ENCODE assay signal across 29 cellular contexts in the genomic region with DNA sequence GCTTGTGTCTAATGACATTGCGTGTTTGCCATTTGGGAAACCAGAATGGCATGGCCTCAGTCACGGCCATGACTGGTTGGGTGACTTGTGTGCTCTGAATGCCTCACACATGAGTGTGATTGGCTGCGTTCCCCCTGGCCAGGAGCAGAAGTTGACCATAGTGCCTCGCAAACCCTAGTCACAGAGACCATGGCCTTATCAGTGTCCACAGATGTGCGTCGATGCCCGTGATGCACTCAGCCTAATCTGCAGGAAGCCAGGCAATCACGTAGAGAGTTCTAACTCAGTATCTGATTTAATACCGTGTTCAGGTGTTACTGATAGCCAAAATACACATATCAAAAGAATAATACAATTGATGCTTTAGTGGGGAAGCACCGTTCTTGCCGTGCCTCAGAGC.
"Had no signal": no experiment of that assay in that cellular context is flagged by ENCODE, and none has a peak within 500 bp of the region (broad histone marks: within the 10 kb centered on the region; RNA-seq: fewer than 3 reads in every experiment).

No MANE protein-coding gene starts in this region.

- H3K9me3 ChIP-seq: ascending aorta, esophagus squamous epithelium, mucosa of descending colon, psoas muscle, sigmoid colon, thyroid gland had no signal

- H3K27me3 Mint-ChIP-seq: activated CD4-positive, alpha-beta memory T cell treated with anti-CD3 and anti-CD28 coated beads, Interleukin-2, amount 10 ng/mL, durations not matched to agents 7 days and 5 days; activated CD4-positive, alpha-beta T cell treated with anti-CD3 and anti-CD28 coated beads, Interleukin-2, amount 10 ng/mL, durations not matched to agents 7 days and 5 days; activated CD8-positive, alpha-beta memory T cell treated with anti-CD3 and anti-CD28 coated beads, Interleukin-2, amount 10 ng/mL, durations not matched to agents 7 days and 5 days; activated naive CD8-positive, alpha-beta T cell treated with anti-CD3 and anti-CD28 coated beads, Interleukin-2, amount 10 ng/mL, durations not matched to agents 7 days and 5 days; brain; natural killer cell treated with Interleukin-12 subunit alpha and Interleukin-12 subunit beta and Interleukin-15 and Interleukin-18, amount 100 ng/mL, for 72 hours; stimulated activated memory B cell treated with anti-CD40 and anti-IgM and Interleukin-4, amounts not matched to agents 10 μg/mL and 1 μg/mL and 100 μg/mL, for 72 hours; stimulated activated naive CD8-positive, alpha-beta T cell treated with anti-CD3 and anti-CD28 coated beads, Interleukin-15, amount 100 ng/mL, for 72 hours; T-cell had no signal

- H3K4me1 ChIP-seq: ascending aorta, parathyroid adenoma, psoas muscle, thyroid gland had no signal

- H3K9me3 Mint-ChIP-seq: activated CD4-positive, alpha-beta memory T cell treated with anti-CD3 and anti-CD28 coated beads, Interleukin-2, amount 10 ng/mL, durations not matched to agents 7 days and 5 days; activated CD4-positive, alpha-beta T cell treated with anti-CD3 and anti-CD28 coated beads, Interleukin-2, amount 10 ng/mL, durations not matched to agents 7 days and 5 days; activated naive CD8-positive, alpha-beta T cell treated with anti-CD3 and anti-CD28 coated beads, Interleukin-2, amount 10 ng/mL, durations not matched to agents 7 days and 5 days; brain; natural killer cell treated with Interleukin-12 subunit alpha and Interleukin-12 subunit beta and Interleukin-15 and Interleukin-18, amount 100 ng/mL, for 72 hours; stimulated activated memory B cell treated with anti-CD40 and anti-IgM and Interleukin-4, amounts not matched to agents 10 μg/mL and 1 μg/mL and 100 μg/mL, for 72 hours; stimulated activated naive CD8-positive, alpha-beta T cell treated with anti-CD3 and anti-CD28 coated beads, Interleukin-15, amount 100 ng/mL, for 72 hours; T-cell; WTC11 had no signal

- H3K27ac Mint-ChIP-seq: activated CD4-positive, alpha-beta memory T cell treated with anti-CD3 and anti-CD28 coated beads, Interleukin-2, amount 10 ng/mL, durations not matched to agents 7 days and 5 days; activated CD8-positive, alpha-beta memory T cell treated with anti-CD3 and anti-CD28 coated beads, Interleukin-2, amount 10 ng/mL, durations not matched to agents 7 days and 5 days; brain; stimulated activated memory B cell treated with anti-CD40 and anti-IgM and Interleukin-4, amounts not matched to agents 10 μg/mL and 1 μg/mL and 100 μg/mL, for 72 hours; T-cell had no signal

- H3K4me3 Mint-ChIP-seq: activated CD4-positive, alpha-beta memory T cell treated with anti-CD3 and anti-CD28 coated beads, Interleukin-2, amount 10 ng/mL, durations not matched to agents 7 days and 5 days; activated CD4-positive, alpha-beta T cell treated with anti-CD3 and anti-CD28 coated beads, Interleukin-2, amount 10 ng/mL, durations not matched to agents 7 days and 5 days; activated CD8-positive, alpha-beta memory T cell treated with anti-CD3 and anti-CD28 coated beads, Interleukin-2, amount 10 ng/mL, durations not matched to agents 7 days and 5 days; activated naive CD8-positive, alpha-beta T cell treated with anti-CD3 and anti-CD28 coated beads, Interleukin-2, amount 10 ng/mL, durations not matched to agents 7 days and 5 days; brain; natural killer cell treated with Interleukin-12 subunit alpha and Interleukin-12 subunit beta and Interleukin-15 and Interleukin-18, amount 100 ng/mL, for 72 hours; stimulated activated memory B cell treated with anti-CD40 and anti-IgM and Interleukin-4, amounts not matched to agents 10 μg/mL and 1 μg/mL and 100 μg/mL, for 72 hours; stimulated activated naive CD8-positive, alpha-beta T cell treated with anti-CD3 and anti-CD28 coated beads, Interleukin-15, amount 100 ng/mL, for 72 hours; T-cell; WTC11 had no signal

- H3K27ac ChIP-seq: ascending aorta, cardiac muscle cell, coronary artery, esophagus squamous epithelium, parathyroid adenoma, psoas muscle, sigmoid colon, thyroid gland had no signal

- H3K4me3 ChIP-seq: ascending aorta, cardiac muscle cell, coronary artery, esophagus squamous epithelium, mucosa of descending colon, psoas muscle, sigmoid colon, thyroid gland had no signal

- H3K36me3 Mint-ChIP-seq: natural killer cell treated with Interleukin-12 subunit alpha and Interleukin-12 subunit beta and Interleukin-15 and Interleukin-18, amount 100 ng/mL, for 72 hours had no signal

- H3K27me3 ChIP-seq: ascending aorta, cardiac muscle cell, esophagus squamous epithelium, sigmoid colon, thyroid gland had no signal

- DNase-seq: activated CD4-positive, alpha-beta memory T cell treated with anti-CD3 and anti-CD28 coated beads, Interleukin-2, amount 10 ng/mL, durations not matched to agents 7 days and 5 days; activated CD4-positive, alpha-beta T cell treated with anti-CD3 and anti-CD28 coated beads for 1 hour; activated CD4-positive, alpha-beta T cell treated with anti-CD3 and anti-CD28 coated beads, Interleukin-2, amount 10 ng/mL, durations not matched to agents 7 days and 5 days; activated CD8-positive, alpha-beta memory T cell treated with anti-CD3 and anti-CD28 coated beads, Interleukin-2, amount 10 ng/mL, durations not matched to agents 7 days and 5 days; activated effector memory CD4-positive, alpha-beta T cell treated with Interleukin-2 at 50 U/mL for 16 hours; activated naive CD4-positive, alpha-beta T cell treated with Interleukin-2 at 50 U/mL for 16 hours; activated naive CD8-positive, alpha-beta T cell treated with anti-CD3 and anti-CD28 coated beads, Interleukin-2, amount 10 ng/mL, durations not matched to agents 7 days and 5 days; cerebellar nuclear complex; esophagus squamous epithelium; foreskin melanocyte; left cardiac atrium; left ventricle myocardium superior; mucosa of descending colon; psoas muscle; sigmoid colon; small intestine; stimulated activated CD4-positive, alpha-beta T cell treated with anti-CD3 and anti-CD28 coated beads, Interleukin-4, amount 100 ng/mL, for 4 hours; stimulated activated CD8-positive, alpha-beta memory T cell treated with anti-CD3 and anti-CD28 coated beads, Interleukin-4, amount 100 ng/mL, for 48 hours; stimulated activated naive CD8-positive, alpha-beta T cell treated with anti-CD3 and anti-CD28 coated beads, Interleukin-15, amount 100 ng/mL, for 72 hours; T-cell; thyroid gland had no signal

- H3K4me1 Mint-ChIP-seq: activated CD4-positive, alpha-beta memory T cell treated with anti-CD3 and anti-CD28 coated beads, Interleukin-2, amount 10 ng/mL, durations not matched to agents 7 days and 5 days; activated CD4-positive, alpha-beta T cell treated with anti-CD3 and anti-CD28 coated beads, Interleukin-2, amount 10 ng/mL, durations not matched to agents 7 days and 5 days; activated CD8-positive, alpha-beta memory T cell treated with anti-CD3 and anti-CD28 coated beads, Interleukin-2, amount 10 ng/mL, durations not matched to agents 7 days and 5 days; activated naive CD8-positive, alpha-beta T cell treated with anti-CD3 and anti-CD28 coated beads, Interleukin-2, amount 10 ng/mL, durations not matched to agents 7 days and 5 days; brain; WTC11 had no signal
